In the genomic region with DNA sequence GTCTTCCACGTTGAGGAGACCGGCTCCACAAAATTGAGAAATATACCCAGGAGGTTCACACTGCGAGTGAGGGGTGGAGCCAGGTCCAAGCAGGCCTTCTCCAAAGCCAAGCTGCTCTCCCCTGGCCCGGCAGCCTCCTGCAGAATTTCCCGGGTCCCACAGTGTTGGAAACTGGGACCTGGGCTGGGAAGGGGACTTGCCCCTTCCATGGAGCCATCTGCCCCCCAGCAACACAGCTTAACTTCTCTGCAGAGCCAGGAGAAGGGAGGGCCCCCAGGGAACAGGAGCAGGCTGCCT, we compare ENCODE assay signal across 24 cellular contexts. TPM values are rescaled to one million over a fixed set of nuclear protein-coding genes. Genes with fewer than 3 reads are reported as not detected.
DNase-seq lines count a peak whose midpoint lies in the region; ATAC-seq and TF ChIP-seq lines count a peak whose summit lies in the region.
"Had no signal": no experiment of that assay in that cellular context is flagged by ENCODE, and none has a peak within 500 bp of the region (broad histone marks: within the 10 kb centered on the region; RNA-seq: fewer than 3 reads in every experiment).

No MANE protein-coding gene starts in this region.

- WGBS in right lobe of liver (ENCODE audit: insufficient coverage, low coverage, low lambda C conversion rate, missing lambda C conversion rate): 63% methylated on average over 2 of the region's 5 CpGs

- H3K27ac ChIP-seq in right lobe of liver: no peak overlapping the region
- H3K27ac ChIP-seq: C4-2B, SJSA1 had no signal

- no peaks in the 10 kb centered on the region for H3K4me1 ChIP-seq in right lobe of liver
- H3K4me1 ChIP-seq: Caco-2, SJSA1 had no signal

- ATAC-seq in HG02623 (IDR thresholded peaks at IDR 0.05; ENCODE audit: unreplicated experiment): no peak
- ATAC-seq in right lobe of liver: no peak
- ATAC-seq in HG03571 (IDR thresholded peaks at IDR 0.05; ENCODE audit: unreplicated experiment): no peak
- ATAC-seq: CD8-positive, alpha-beta T cell; PC-3 had no signal

- no peak overlapping the region for H3K4me3 ChIP-seq in right lobe of liver
- H3K4me3 ChIP-seq: K562, SJSA1 had no signal

- TF ChIP-seq POLR2A in right lobe of liver (IDR thresholded peaks at IDR 0.05): no peak

- H3K9me3 ChIP-seq in right lobe of liver: no peaks in the 10 kb centered on the region
- H3K9me3 ChIP-seq: SJSA1 had no signal

- no peak for TF ChIP-seq CTCF in right lobe of liver (IDR thresholded peaks at IDR 0.05)

- DNase-seq in activated effector memory CD4-positive, alpha-beta T cell treated with anti-CD3 and anti-CD28 coated beads, Interleukin-2, amount 50 U/mL, for 16 hours: peak; percentile 12
- no peak for DNase-seq in activated effector memory CD4-positive, alpha-beta T cell treated with Interleukin-2 at 50 U/mL for 16 hours
- DNase-seq in DMS 273 treated with DMSO at 0.1 percent for 48 hours (lab: John Stamatoyannopoulos, UW) (peak; percentile 45), NCI-H524 treated with DMSO at 0.1 percent for 48 hours (lab: John Stamatoyannopoulos, UW) (peak; percentile 21), posterior vena cava (ENCODE audit: low spot score) (peak; percentile 68), right lobe of liver (no peak)
- DNase-seq: AML-193; Caco-2; CD8-positive, alpha-beta T cell; DND-41; H9; Kasumi-1; NCI-H1105 treated with DMSO at 0.1 percent for 48 hours; NCI-H146; NCI-H2227 treated with DMSO at 0.1 percent for 48 hours; NCI-H748 treated with DMSO at 0.1 percent for 48 hours; NK-92 treated with Interleukin-12 subunit alpha and Interleukin-12 subunit beta, amount 100 ng/mL, for 24 hours; PC-3; T-helper 2 cell had no signal

- intact Hi-C loops in posterior vena cava (cut with DNase I): no loop called here
- intact Hi-C loops in right lobe of liver (cut with DNase I): loop anchor here in 1 of 2 donors (10.0 kb wide), 1 partner anchor 299 kb away; no protein-coding TSS in a partner anchor

- H3K36me3 ChIP-seq in right lobe of liver: no peaks in the 10 kb centered on the region
- H3K36me3 ChIP-seq: SJSA1 had no signal

- H3K27me3 ChIP-seq in right lobe of liver: no peaks in the 10 kb centered on the region

RNA-seq across cellular contexts. Expression of gene MDFI, which starts 35.4 kb away (rescaled TPM):
- total RNA-seq in posterior vena cava (1 to 10 TPM; 5.4 to 6.5 TPM), right lobe of liver (1 to 10 TPM in 2 of 6 experiments, under 1 TPM in 1, not detected in 3; 0.29 to 2.4 (median 1.1) TPM)
- total RNA-seq: Caco-2; CD8-positive, alpha-beta T cell; K562; SJSA1 had no signal

Comparison
In these comparisons a context has a peak if more than half of its experiments do, and no peak if none do; other contexts are left out.
1. DNase-seq: peak in activated effector memory CD4-positive, alpha-beta T cell treated with anti-CD3 and anti-CD28 coated beads, Interleukin-2, amount 50 U/mL, for 16 hours (single experiment), DMS 273 treated with DMSO at 0.1 percent for 48 hours (single experiment), NCI-H524 treated with DMSO at 0.1 percent for 48 hours (single experiment) and posterior vena cava (single experiment); none in activated effector memory CD4-positive, alpha-beta T cell treated with Interleukin-2 at 50 U/mL for 16 hours (single experiment) and right lobe of liver (0 of 3).